21 cellular contexts compared by ENCODE assay signal in the genomic region with DNA sequence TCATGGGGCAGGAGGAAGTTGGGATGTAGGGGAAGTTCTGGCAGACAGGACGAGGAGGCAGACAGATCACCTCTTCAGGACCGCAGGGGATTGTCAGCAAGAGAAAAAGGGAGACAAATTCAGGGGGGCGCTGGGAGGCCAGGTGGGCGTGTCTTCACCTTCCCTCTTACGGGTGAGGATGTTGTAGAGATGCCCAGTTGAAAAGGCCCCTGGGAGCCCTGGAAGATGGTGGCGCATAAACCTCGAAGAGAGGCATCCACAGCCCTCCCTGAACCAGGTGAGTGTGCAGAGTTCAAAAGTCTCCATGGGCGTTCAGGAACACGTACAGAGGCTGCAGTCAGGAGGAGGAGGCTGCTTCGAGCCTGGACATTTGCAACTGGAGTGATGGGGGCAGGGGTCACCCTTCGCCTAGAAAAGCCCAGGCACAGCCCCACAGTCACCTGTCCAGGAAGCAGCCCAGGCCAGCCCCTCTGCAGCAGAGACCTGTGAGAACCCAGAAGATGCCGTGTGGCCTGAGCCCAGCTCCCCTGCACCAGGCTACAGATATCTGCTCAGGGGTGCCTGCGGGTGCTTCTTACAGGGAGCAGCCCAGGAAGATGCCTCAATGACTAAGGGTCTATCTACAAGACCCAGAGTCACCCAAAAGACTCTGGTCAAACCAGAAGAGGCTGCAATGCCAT.
"Had no signal": no experiment of that assay in that cellular context is flagged by ENCODE, and none has a peak within 500 bp of the region (broad histone marks: within the 10 kb centered on the region; RNA-seq: fewer than 3 reads in every experiment).

No MANE protein-coding gene starts in this region.

- H3K4me1 ChIP-seq: left lung, upper lobe of right lung had no signal

- DNase-seq: activated CD4-positive, alpha-beta T cell treated with anti-CD3 and anti-CD28 coated beads for 4 hours; activated CD4-positive, alpha-beta T cell treated with anti-CD3 and anti-CD28 coated beads, Interleukin-2, amount 50 U/mL, for 48 hours; activated CD4-positive, CD25-positive, alpha-beta regulatory T cell; activated effector memory CD4-positive, alpha-beta T cell treated with Interleukin-2 at 50 U/mL for 16 hours; activated naive CD4-positive, alpha-beta T cell treated with anti-CD3 and anti-CD28 coated beads for 36 hours; activated naive CD8-positive, alpha-beta T cell treated with anti-CD3 and anti-CD28 coated beads, Interleukin-2, amount 10 ng/mL, durations not matched to agents 7 days and 5 days; activated T-cell treated with anti-CD3 and anti-CD28 coated beads, Interleukin-2, amount 50 U/mL, for 72 hours; amniotic stem cell; cortex of kidney; foreskin melanocyte; midbrain; natural killer cell; retina; stimulated activated CD4-positive, alpha-beta T cell treated with anti-CD3 and anti-CD28 coated beads, Interleukin-12 subunit alpha, Interleukin-12 subunit beta, amount 100 ng/mL, for 4 hours; stimulated activated CD4-positive, alpha-beta T cell treated with anti-CD3 and anti-CD28 coated beads, Interleukin-4, amount 100 ng/mL, for 4 hours; stimulated activated naive CD8-positive, alpha-beta T cell treated with anti-CD3 and anti-CD28 coated beads, Interleukin-15, Interleukin-2, amounts not matched to agents 100 U/mL and 50 U/mL, for 24 hours; SW 1271; T-helper 17 cell; upper lobe of right lung had no signal

- H3K36me3 ChIP-seq: left lung, neutrophil, upper lobe of right lung had no signal

- ATAC-seq: activated T-cell treated with anti-CD3 and anti-CD28 coated beads, Interleukin-2, amount 50 U/mL, for 72 hours; left lung; natural killer cell; stimulated activated naive CD8-positive, alpha-beta T cell treated with anti-CD3 and anti-CD28 coated beads, Interleukin-15, Interleukin-2, amounts not matched to agents 100 U/mL and 50 U/mL, for 24 hours; T-helper 17 cell; upper lobe of right lung had no signal

- H3K27me3 ChIP-seq: neutrophil had no signal

- H3K9me3 ChIP-seq: left lung, neutrophil, upper lobe of right lung had no signal

- H3K27ac ChIP-seq: left lung, neutrophil, upper lobe of right lung had no signal

- H3K4me3 ChIP-seq: left lung, upper lobe of right lung had no signal
